25 cellular contexts compared by ENCODE assay signal in the genomic region with DNA sequence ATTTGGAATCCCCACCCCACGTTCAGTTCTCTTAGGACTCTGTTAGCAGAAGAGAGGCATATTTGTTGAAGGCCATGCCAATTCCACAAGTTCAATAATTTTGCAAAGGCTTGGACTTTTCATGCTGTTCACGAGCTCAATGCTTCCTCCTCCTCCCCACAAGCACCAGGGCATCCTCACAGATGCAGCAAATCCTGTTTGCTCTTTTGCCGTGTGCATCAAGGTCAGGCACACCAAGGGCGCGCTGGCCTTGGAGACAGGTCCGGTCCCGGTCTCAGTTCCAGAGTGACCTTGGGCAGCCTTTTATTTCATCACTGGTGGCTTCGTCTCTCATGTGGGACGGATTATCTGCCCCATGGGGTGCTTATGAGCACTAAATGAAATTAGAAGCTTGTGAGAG.
DNase-seq lines count a peak whose midpoint lies in the region; ATAC-seq, FAIRE-seq and TF ChIP-seq lines count a peak whose summit lies in the region.
"Had no signal": no experiment of that assay in that cellular context is flagged by ENCODE, and none has a peak within 500 bp of the region (broad histone marks: within the 10 kb centered on the region; RNA-seq: fewer than 3 reads in every experiment).

No MANE protein-coding gene starts in this region.

- no peak overlapping the region for H2BK5ac ChIP-seq in neuronal stem cell (ENCODE audit: low read length)

- intact Hi-C loops in HepG2 (cut with micrococcal nuclease; ENCODE audit: unreplicated experiment): no loop called here
- intact Hi-C loops in activated CD4-positive, alpha-beta memory T cell treated with anti-CD3 and anti-CD28 coated beads for 36 hours (cut with micrococcal nuclease): no loop called here

- peak; percentile 13 for DNase-seq in activated CD8-positive, alpha-beta memory T cell treated with anti-CD3 and anti-CD28 coated beads for 24 hours
- DNase-seq in activated CD8-positive, alpha-beta memory T cell treated with anti-CD3 and anti-CD28 coated beads, Interleukin-2, amount 50 U/mL, for 48 hours: no peak
- no peak for DNase-seq in HepG2 (ENCODE audit: low spot score)
- DNase-seq in neuronal stem cell (ENCODE audit: low spot score): no peak
- no peak for DNase-seq in activated CD4-positive, alpha-beta memory T cell treated with anti-CD3 and anti-CD28 coated beads for 36 hours
- DNase-seq in HK-2 (ENCODE audit: unreplicated experiment): no peak
- no peak for DNase-seq in activated naive CD8-positive, alpha-beta T cell treated with anti-CD3 and anti-CD28 coated beads for 36 hours
- DNase-seq: AML-193; BE2C; CD4-positive, alpha-beta T cell; CD8-positive, alpha-beta memory T cell; DMS 273 treated with DMSO at 0.1 percent for 48 hours; DMS79; EL; GDM1; GM23248 had no signal

- TF ChIP-seq CTCF in HepG2 (CRISPR knock-in tag; IDR thresholded peaks at IDR 0.05): no peak

- no peak for TF ChIP-seq EP300 in HepG2 (IDR thresholded peaks at IDR 0.05; ENCODE audit: low read depth in 2 of 2, low read length in 2 of 2)
- TF ChIP-seq EP300 in HepG2 (CRISPR knock-in tag; IDR thresholded peaks at IDR 0.05; ENCODE audit: borderline replicate concordance): no peak

- CTCF ChIA-PET in HepG2 (lab: Yijun Ruan, JAX; ENCODE audit: low intra/inter-chr PET ratio, low total read pairs): no interaction called here
- CTCF ChIA-PET in activated CD4-positive, alpha-beta memory T cell treated with anti-CD3 and anti-CD28 coated beads for 36 hours (lab: Charles Lee): no interaction called here

- H3K4me1 ChIP-seq in HepG2 (ENCODE audit: insufficient read depth, low read length): peaks cover 21% of the 10 kb centered on the region
- H3K4me1 ChIP-seq in neuronal stem cell (ENCODE audit: control insufficient read depth in 2 of 2, insufficient read depth in 1 of 2, low read depth in 1 of 2, low read length in 2 of 2): peaks cover 12 to 19% of the 10 kb centered on the region in 2 donors
- H3K4me1 ChIP-seq: BE2C, HAP-1 had no signal

- H3K4me2 ChIP-seq in HepG2 (ENCODE audit: low read depth, low read length): no peak overlapping the region
- H3K4me2 ChIP-seq in neuronal stem cell (ENCODE audit: insufficient read depth, low read length, poor library complexity, severe bottlenecking): no peak overlapping the region
- H3K4me2 ChIP-seq: BLaER1 treated with 17β-estradiol and CSF1 and Interleukin-3, amounts not matched to agents 10 nM and 100 nM had no signal

- no peak overlapping the region for H2AK5ac ChIP-seq in neuronal stem cell (ENCODE audit: low read depth, low read length)

- no peak overlapping the region for H2BK15ac ChIP-seq in neuronal stem cell (ENCODE audit: low read length)

- H3K27me3 Mint-ChIP-seq in activated CD4-positive, alpha-beta memory T cell treated with anti-CD3 and anti-CD28 coated beads for 36 hours: peaks cover 26% of the 10 kb centered on the region
- peaks cover 30% of the 10 kb centered on the region for H3K27me3 Mint-ChIP-seq in activated naive CD8-positive, alpha-beta T cell treated with anti-CD3 and anti-CD28 coated beads for 36 hours

- H3K9me3 ChIP-seq in HepG2 (ENCODE audit: low read length): no peaks in the 10 kb centered on the region
- H3K9me3 ChIP-seq in neuronal stem cell (replicated peaks in 1 of 2; ENCODE audit: control insufficient read depth in 2 of 2, insufficient read depth in 1 of 2, low read depth in 1 of 2, low read length in 2 of 2): no peaks in the 10 kb centered on the region
- H3K9me3 ChIP-seq: BE2C; BLaER1 treated with 17β-estradiol and CSF1 and Interleukin-3, amounts not matched to agents 10 nM and 100 nM; HAP-1 had no signal

- 18% methylated on average over 9 of the region's 9 CpGs for whole genome bisulfite sequencing in HepG2 (ENCODE audit: low lambda C conversion rate)
- no CpG with 5 or more reads among the region's 9 CpGs for WGBS in neuronal stem cell (ENCODE audit: extremely low coverage in 2 of 2, insufficient read length in 2 of 2, insufficient replicate concordance in 1 of 2), 2 donors

- BruUV-seq in HepG2 (replicated peaks; lab: Mats Ljungman, UMichigan): no TSS peak

- H3K18ac ChIP-seq in neuronal stem cell (ENCODE audit: low read length): peak overlapping the region; percentile 69

- H4K91ac ChIP-seq in neuronal stem cell (ENCODE audit: low read depth, low read length, poor library complexity): no peak overlapping the region

- no peaks in the 10 kb centered on the region for H3K79me2 ChIP-seq in HepG2 (ENCODE audit: insufficient read depth, low read length)

- no peaks in the 10 kb centered on the region for H3K9me3 Mint-ChIP-seq in activated CD4-positive, alpha-beta memory T cell treated with anti-CD3 and anti-CD28 coated beads for 36 hours
- no peaks in the 10 kb centered on the region for H3K9me3 Mint-ChIP-seq in activated naive CD8-positive, alpha-beta T cell treated with anti-CD3 and anti-CD28 coated beads for 36 hours
- H3K9me3 Mint-ChIP-seq: CD4-positive, alpha-beta T cell; CD8-positive, alpha-beta memory T cell had no signal

- no peaks in the 10 kb centered on the region for H3K4me1 Mint-ChIP-seq in activated CD4-positive, alpha-beta memory T cell treated with anti-CD3 and anti-CD28 coated beads for 36 hours (ENCODE audit: low read depth)
- H3K4me1 Mint-ChIP-seq in activated naive CD8-positive, alpha-beta T cell treated with anti-CD3 and anti-CD28 coated beads for 36 hours: no peaks in the 10 kb centered on the region
- H3K4me1 Mint-ChIP-seq: CD14-positive monocyte; CD8-positive, alpha-beta memory T cell had no signal

- H3K27ac Mint-ChIP-seq in activated CD4-positive, alpha-beta memory T cell treated with anti-CD3 and anti-CD28 coated beads for 36 hours: no peak overlapping the region
- no peak overlapping the region for H3K27ac Mint-ChIP-seq in activated naive CD8-positive, alpha-beta T cell treated with anti-CD3 and anti-CD28 coated beads for 36 hours
- H3K27ac Mint-ChIP-seq: CD14-positive monocyte; CD4-positive, alpha-beta T cell; CD8-positive, alpha-beta memory T cell had no signal

- H3K79me1 ChIP-seq in neuronal stem cell (ENCODE audit: low read depth, low read length): no peaks in the 10 kb centered on the region

- H3K36me3 ChIP-seq in HepG2 (replicated peaks in 1 of 2; ENCODE audit: control insufficient read depth in 1 of 2, insufficient read depth in 2 of 2, low read length in 2 of 2) (no peaks in the 10 kb centered on the region), neuronal stem cell (replicated peaks in 1 of 2; ENCODE audit: control insufficient read depth in 2 of 2, insufficient read depth in 2 of 2, low read length in 2 of 2) (no peaks in the 10 kb centered on the region)
- H3K36me3 ChIP-seq: BE2C; BLaER1 treated with 17β-estradiol and CSF1 and Interleukin-3, amounts not matched to agents 10 nM and 100 nM; HAP-1 had no signal

- H3K14ac ChIP-seq in neuronal stem cell (ENCODE audit: low read length): peak overlapping the region; percentile 43

- H3K4me3 ChIP-seq in HepG2 (replicated peaks in 1 of 3; ENCODE audit: insufficient read depth in 1 of 3, low read depth in 2 of 3, low read length in 3 of 3) (no peak overlapping the region), neuronal stem cell (ENCODE audit: low read length in 2 of 2) (no peak overlapping the region)
- H3K4me3 ChIP-seq: BLaER1 treated with 17β-estradiol and CSF1 and Interleukin-3, amounts not matched to agents 10 nM and 100 nM; GM12878; GM23248; HAP-1 had no signal

- H3K27ac ChIP-seq in HepG2 (ENCODE audit: extremely low read length, insufficient read depth, low read length): no peak overlapping the region
- H3K27ac ChIP-seq in neuronal stem cell (replicated peaks; ENCODE audit: low read length): no peak overlapping the region
- H3K27ac ChIP-seq: 22Rv1; BLaER1 treated with 17β-estradiol and CSF1 and Interleukin-3, amounts not matched to agents 10 nM and 100 nM; GM23248 had no signal

- FAIRE-seq in HepG2 (lab: Jason Lieb, UNC): peak; percentile 39
- FAIRE-seq: A204.1, D721Med, GM12878, GM19239, H54 had no signal

- no peak overlapping the region for H2BK120ac ChIP-seq in neuronal stem cell (ENCODE audit: low read depth, low read length)

- no peak overlapping the region for H2BK12ac ChIP-seq in neuronal stem cell (ENCODE audit: low read length)

- peaks cover 4 to 47% of the 10 kb centered on the region in 2 experiments; a peak in 3 of 5 replicates for H3K27me3 ChIP-seq in HepG2 (ENCODE audit: control insufficient read depth in 1 of 2, insufficient read depth in 2 of 2, low read length in 2 of 2)
- no peaks in the 10 kb centered on the region for H3K27me3 ChIP-seq in neuronal stem cell (ENCODE audit: control insufficient read depth in 3 of 3, insufficient read depth in 3 of 3, low read depth in 1 of 3, low read length in 3 of 3)
- H3K27me3 ChIP-seq: BE2C; BLaER1 treated with 17β-estradiol and CSF1 and Interleukin-3, amounts not matched to agents 10 nM and 100 nM had no signal

- no peaks in the 10 kb centered on the region for H3K36me3 Mint-ChIP-seq in activated CD4-positive, alpha-beta memory T cell treated with anti-CD3 and anti-CD28 coated beads for 36 hours
- no peaks in the 10 kb centered on the region for H3K36me3 Mint-ChIP-seq in activated naive CD8-positive, alpha-beta T cell treated with anti-CD3 and anti-CD28 coated beads for 36 hours
- H3K36me3 Mint-ChIP-seq: CD14-positive monocyte had no signal

- no peak overlapping the region for H4K8ac ChIP-seq in neuronal stem cell (ENCODE audit: low read depth, low read length)

- TF ChIP-seq POLR2A in HepG2 (IDR thresholded peaks at IDR 0.05; ENCODE audit: insufficient read depth in 1 of 2, low read depth in 2 of 2, low read length in 2 of 2): no peak

- TF ChIP-seq RAD21 in HepG2 (CRISPR knock-in tag; IDR thresholded peaks at IDR 0.05): no peak

- H4K20me1 ChIP-seq in HepG2 (ENCODE audit: insufficient read depth, low read length): no peaks in the 10 kb centered on the region
- H4K20me1 ChIP-seq: BLaER1 treated with 17β-estradiol and CSF1 and Interleukin-3, amounts not matched to agents 10 nM and 100 nM had no signal

- H3K4ac ChIP-seq in neuronal stem cell (ENCODE audit: low read length): no peak overlapping the region

- H3K4me3 Mint-ChIP-seq in activated CD4-positive, alpha-beta memory T cell treated with anti-CD3 and anti-CD28 coated beads for 36 hours: no peak overlapping the region
- H3K4me3 Mint-ChIP-seq in activated naive CD8-positive, alpha-beta T cell treated with anti-CD3 and anti-CD28 coated beads for 36 hours: no peak overlapping the region
- H3K4me3 Mint-ChIP-seq: CD14-positive monocyte; CD4-positive, alpha-beta T cell; CD8-positive, alpha-beta memory T cell had no signal

- H3K23ac ChIP-seq in neuronal stem cell (ENCODE audit: low read depth, low read length, poor library complexity): no peak overlapping the region

- ATAC-seq in HepG2: peak; percentile 45
- ATAC-seq: GM12878 had no signal

- H2AFZ ChIP-seq in HepG2 (ENCODE audit: low read length) (no peak overlapping the region), neuronal stem cell (ENCODE audit: low read length) (no peak overlapping the region)
- H2AFZ ChIP-seq: GM23248 had no signal

- POLR2A ChIA-PET in HepG2 (lab: Yijun Ruan, JAX): no interaction called here
- POLR2A ChIA-PET in activated CD4-positive, alpha-beta memory T cell treated with anti-CD3 and anti-CD28 coated beads for 36 hours (lab: Charles Lee): no interaction called here

- H3K9ac ChIP-seq in HepG2 (ENCODE audit: insufficient read depth, low read depth, low read length) (no peak overlapping the region), neuronal stem cell (ENCODE audit: low read depth, low read length, poor library complexity) (no peak overlapping the region)
- H3K9ac ChIP-seq: BLaER1 treated with 17β-estradiol and CSF1 and Interleukin-3, amounts not matched to agents 10 nM and 100 nM; GM23248 had no signal

- in situ Hi-C loops in HepG2 (cut with HindIII; ENCODE audit: extremely low pct_ligation_motif_present, low pct_unique_long_range_greater_than_20kb): no loop called here
